8 cellular contexts compared by ENCODE assay signal in the genomic region with DNA sequence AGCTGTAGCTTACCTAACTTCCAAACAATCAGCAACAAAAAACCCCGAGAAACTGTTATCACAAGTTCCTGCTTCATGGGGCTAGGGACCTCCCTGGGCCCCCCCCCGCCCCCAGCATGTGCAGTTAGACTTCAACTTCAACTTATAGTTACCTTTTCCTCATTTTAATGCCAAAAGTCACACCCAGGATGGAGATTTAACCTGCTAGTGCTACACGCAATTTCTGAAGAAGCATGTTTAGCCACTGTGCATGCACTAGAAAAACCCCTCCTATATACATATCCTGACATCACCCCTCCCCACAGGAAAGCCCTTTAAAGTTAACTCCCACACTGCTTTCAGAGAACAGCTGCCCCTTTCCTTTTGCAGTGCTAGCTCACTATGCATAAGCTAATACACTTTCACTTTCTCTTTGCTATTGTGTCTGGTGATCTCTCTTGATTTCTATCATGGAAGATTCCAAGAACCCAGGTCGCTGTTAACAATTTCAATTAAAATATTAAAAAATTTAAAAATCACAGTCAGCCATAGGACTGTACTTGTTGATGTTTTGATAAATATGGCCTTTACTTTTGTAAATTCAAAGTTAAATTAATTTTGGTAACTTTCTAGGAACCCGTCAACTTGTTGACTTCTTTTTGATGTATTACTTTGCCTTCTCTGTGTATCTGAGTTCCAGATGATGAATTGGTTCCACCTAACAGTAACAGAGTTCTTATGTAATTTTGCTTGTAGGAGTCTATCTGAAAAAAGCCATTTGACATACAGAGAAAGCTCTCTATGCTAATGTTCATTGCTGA.
A peak's percentile ranks its signal among the peaks of the same experiment; 100 is the strongest.
DNase-seq lines count a peak whose midpoint lies in the region; ATAC-seq and TF ChIP-seq lines count a peak whose summit lies in the region.

No MANE protein-coding gene starts in this region.

- H3K4me3 ChIP-seq in HL-60 (replicated peaks; ENCODE audit: insufficient read depth, low read length) (no peak overlapping the region), epithelial cell of proximal tubule (ENCODE audit: low read depth, low read length) (peak overlapping the region; percentile 32)

- TF ChIP-seq CTCF in HL-60 (IDR thresholded peaks at IDR 0.05; ENCODE audit: insufficient read depth, low read length) (no peak), epithelial cell of proximal tubule (conservative IDR thresholded peaks at IDR 0.05; ENCODE audit: low read depth, low read length) (no peak)

- H3K27me3 ChIP-seq in HL-60 (ENCODE audit: insufficient read depth, poor library complexity, severe bottlenecking) = no peaks in the 10 kb centered on the region

- peak overlapping the region; percentile 36 for H3K27ac ChIP-seq in HL-60 (replicated peaks)

- DNase-seq in CMK (ENCODE audit: low read depth) (peak; percentile 32), HL-60 (ENCODE audit: low read depth in 1 of 2, low spot score in 1 of 2) (peak in 1 of 2 experiments; percentile 58), epithelial cell of proximal tubule (ENCODE audit: low read depth) (no peak), renal cortical epithelial cell (ENCODE audit: low read depth) (peak; percentile 58), NCI-H446 (lab: John Stamatoyannopoulos, UW) (no peak), NCI-H345 (lab: John Stamatoyannopoulos, UW) (no peak)
- peak; percentile 74 for DNase-seq in activated CD4-positive, alpha-beta T cell treated with anti-CD3 and anti-CD28 coated beads for 48 hours

- ATAC-seq in GM21381 (IDR thresholded peaks at IDR 0.05; ENCODE audit: unreplicated experiment) = peak; percentile 66

Comparison
In these comparisons a context has a peak if more than half of its experiments do, and no peak if none do; other contexts are left out.
1. DNase-seq: peak in CMK (single experiment), activated CD4-positive, alpha-beta T cell treated with anti-CD3 and anti-CD28 coated beads for 48 hours (single experiment) and renal cortical epithelial cell (single experiment); none in epithelial cell of proximal tubule (single experiment), NCI-H446 (0 of 2) and NCI-H345 (single experiment).